Comparison of ENCODE assay signal across 8 cellular contexts in the genomic region with DNA sequence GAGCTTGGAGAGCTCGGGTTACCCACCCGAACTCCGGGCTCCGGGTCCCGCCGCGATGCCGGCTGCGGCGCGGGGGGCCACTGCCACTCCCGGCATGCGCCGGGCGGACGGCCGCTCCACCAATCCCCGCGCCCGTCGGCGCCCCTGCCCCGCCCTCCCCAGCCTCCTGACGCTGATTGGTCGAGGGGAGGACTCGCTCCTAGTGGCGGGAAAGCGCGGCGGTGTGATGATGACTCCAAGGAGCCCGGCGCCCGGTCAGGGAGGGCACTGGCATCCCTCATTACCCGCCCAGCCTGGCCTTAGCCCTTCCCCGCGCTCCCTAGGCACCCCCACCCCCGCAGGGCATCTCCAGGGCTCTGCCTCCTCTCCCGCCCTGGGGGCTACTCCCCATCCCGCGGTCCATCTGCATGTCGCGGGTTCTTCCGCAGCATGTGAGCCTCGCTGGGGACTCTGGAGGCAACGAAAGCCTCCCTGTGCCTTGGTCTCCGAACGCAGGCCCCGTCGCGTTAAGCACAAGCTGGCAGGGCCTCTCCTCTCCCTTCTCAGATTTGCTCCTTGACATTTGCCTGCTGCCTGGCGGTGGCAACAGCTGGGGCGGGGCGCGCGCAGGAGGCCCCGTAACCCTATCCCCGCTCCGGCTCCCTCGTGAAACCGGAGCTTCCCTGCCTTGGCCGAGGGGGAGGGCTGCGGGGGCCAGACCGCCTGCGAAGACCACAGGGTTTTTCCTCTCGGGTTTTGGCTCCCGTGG. TPM values are rescaled to one million over a fixed set of nuclear protein-coding genes. Genes with fewer than 3 reads are reported as not detected.
DNase-seq lines count a peak whose midpoint lies in the region; ATAC-seq and TF ChIP-seq lines count a peak whose summit lies in the region.

No MANE protein-coding gene starts in this region.

- H3K9me3 Mint-ChIP-seq in chondrocyte (ENCODE audit: low read depth): no peaks in the 10 kb centered on the region

- no peak overlapping the region for H3K27ac Mint-ChIP-seq in chondrocyte (ENCODE audit: unreplicated experiment)

- TF ChIP-seq POLR2A in GM19099 (IDR thresholded peaks at IDR 0.05; ENCODE audit: extremely low read depth, insufficient read length, low read depth): peak; percentile 82

- peaks cover 6% of the 10 kb centered on the region for H3K4me1 Mint-ChIP-seq in chondrocyte (ENCODE audit: low read depth)

- TF ChIP-seq CTCF in chondrocyte (IDR thresholded peaks at IDR 0.05): no peak

- ATAC-seq in HG03439 (IDR thresholded peaks at IDR 0.05; ENCODE audit: unreplicated experiment): peak; percentile 71

- H3K27me3 Mint-ChIP-seq in chondrocyte (ENCODE audit: low read depth): no peaks in the 10 kb centered on the region

- DNase-seq in AG20443 (ENCODE audit: low spot score) (peak; percentile 99), NCI-H460 (ENCODE audit: extremely low read depth, low read depth) (peak; percentile 80), chondrocyte (ENCODE audit: low spot score) (peak; percentile 94), left kidney (ENCODE audit: low read depth, low spot score) (peak; percentile 97)
- DNase-seq in activated CD4-positive, alpha-beta T cell treated with anti-CD3 and anti-CD28 coated beads for 24 hours (ENCODE audit: low read depth in 2 of 2): peak; percentile 89 to 92
- peak; percentile 72 to 84 for DNase-seq in stimulated activated CD4-positive, alpha-beta T cell treated with anti-CD3 and anti-CD28 coated beads, Interleukin-1b, Interleukin-23, amount 100 ng/mL, for 1 hour (ENCODE audit: low read depth in 2 of 2)

- H3K36me3 Mint-ChIP-seq in chondrocyte (ENCODE audit: low read depth): no peaks in the 10 kb centered on the region

- H3K4me3 Mint-ChIP-seq in chondrocyte (ENCODE audit: unreplicated experiment): peak overlapping the region; percentile 82

RNA-seq across cellular contexts. Expression of a gene that starts 1.7 kb away (rescaled TPM):
- total RNA-seq in NCI-H460 (2014; rRNA removed; shearing (Covaris generic)): 1.3 and 2.4 TPM in 2 replicates
- 2.9 and 4.1 TPM in 2 replicates for polyA plus RNA-seq in NCI-H460 (2014; cell fraction: nucleus; rRNA removed)
- 0.31 to 1.8 TPM (median 0.42 TPM) in 3 replicates for total RNA-seq in chondrocyte

RNA-seq across cellular contexts. Expression of a gene that starts 16.4 kb away (rescaled TPM):
- total RNA-seq in NCI-H460 (2014; rRNA removed; shearing (Covaris generic)): 16.2 and 16.8 TPM in 2 replicates
- polyA plus RNA-seq in NCI-H460 (2014; cell fraction: nucleus; rRNA removed): 86.3 and 98.1 TPM in 2 replicates
- total RNA-seq in chondrocyte: 36.4 to 48.1 TPM (median 38.1 TPM) in 3 replicates

RNA-seq across cellular contexts. Expression of a gene that starts 33.9 kb away (rescaled TPM):
- 231 and 245 TPM in 2 replicates for total RNA-seq in NCI-H460 (2014; rRNA removed; shearing (Covaris generic))
- 412 and 433 TPM in 2 replicates for polyA plus RNA-seq in NCI-H460 (2014; cell fraction: nucleus; rRNA removed)
- total RNA-seq in chondrocyte: 91.1 to 120 TPM (median 95.0 TPM) in 3 replicates

RNA-seq across cellular contexts. Expression of a gene that starts 45.0 kb away (rescaled TPM):
- 7.6 and 9.7 TPM in 2 replicates for total RNA-seq in NCI-H460 (2014; rRNA removed; shearing (Covaris generic))
- 39.6 and 76.6 TPM in 2 replicates for polyA plus RNA-seq in NCI-H460 (2014; cell fraction: nucleus; rRNA removed)
- 20.1 to 24.6 TPM (median 22.4 TPM) in 3 replicates for total RNA-seq in chondrocyte

RNA-seq across cellular contexts. Expression of a gene that starts 51.8 kb away (rescaled TPM):
- not detected in 2 replicates for total RNA-seq in NCI-H460 (2014; rRNA removed; shearing (Covaris generic))
- not detected in 2 replicates for polyA plus RNA-seq in NCI-H460 (2014; cell fraction: nucleus; rRNA removed)
- total RNA-seq in chondrocyte: not detected in 3 replicates

Comparison
In these comparisons a context has a peak if more than half of its experiments do, and no peak if none do; other contexts are left out.
1. Peak in every context shown above with its lines: DNase-seq and ATAC-seq.